Comparison of ENCODE assay signal across 20 cellular contexts in genomic region chr15:85021409-85021808, GRCh38. TPM values are rescaled to one million over a fixed set of nuclear protein-coding genes. Genes with fewer than 3 reads are reported as not detected.
DNase-seq lines count a peak whose midpoint lies in the region; ATAC-seq, FAIRE-seq and TF ChIP-seq lines count a peak whose summit lies in the region.
"Had no signal": no experiment of that assay in that cellular context is flagged by ENCODE, and none has a peak within 500 bp of the region (broad histone marks: within the 10 kb centered on the region; RNA-seq: fewer than 3 reads in every experiment).

No MANE protein-coding gene starts in this region.

- H3K9ac ChIP-seq in HepG2 (ENCODE audit: insufficient read depth, low read depth, low read length) (no peak overlapping the region), K562 (ENCODE audit: insufficient read depth in 1 of 2, low read depth in 2 of 2, low read length in 2 of 2) (no peak overlapping the region)
- H3K9ac ChIP-seq: BLaER1 treated with 17β-estradiol and CSF1 and Interleukin-3, amounts not matched to agents 10 nM and 100 nM had no signal

- H3K4me3 ChIP-seq in HepG2 (replicated peaks in 1 of 3; ENCODE audit: insufficient read depth in 1 of 3, low read depth in 2 of 3, low read length in 3 of 3) (no peak overlapping the region), right lobe of liver (no peak overlapping the region), K562 (no peak overlapping the region)
- H3K4me3 ChIP-seq: A549; BLaER1 treated with 17β-estradiol and CSF1 and Interleukin-3, amounts not matched to agents 10 nM and 100 nM had no signal

- 99% methylated on average over 3 of the region's 3 CpGs for WGBS in HepG2 (ENCODE audit: low lambda C conversion rate)
- WGBS in right lobe of liver (ENCODE audit: insufficient coverage, low coverage, low lambda C conversion rate, missing lambda C conversion rate), result 75% methylated on average over 3 of the region's 3 CpGs
- WGBS in K562 (ENCODE audit: insufficient coverage, low coverage, missing lambda C conversion rate), result 72% methylated on average over 3 of the region's 3 CpGs

- TF ChIP-seq RAD21 in HepG2 (CRISPR knock-in tag; IDR thresholded peaks at IDR 0.05) (no peak), K562 (CRISPR knock-in tag; conservative IDR thresholded peaks at IDR 0.05 in 1 of 2, IDR thresholded peaks at IDR 0.05 in 1 of 2) (no peak)

- TF ChIP-seq EP300 in HepG2 (IDR thresholded peaks at IDR 0.05; ENCODE audit: low read depth in 2 of 2, low read length in 2 of 2), result no peak
- TF ChIP-seq EP300 in HepG2 (CRISPR knock-in tag; IDR thresholded peaks at IDR 0.05; ENCODE audit: borderline replicate concordance), result no peak
- TF ChIP-seq EP300 in K562 (IDR thresholded peaks at IDR 0.05; ENCODE audit: low read length), result no peak

- no peaks in the 10 kb centered on the region; the same call in 1 of the 2 replicates for H4K20me1 ChIP-seq in HepG2 (ENCODE audit: insufficient read depth, low read length)
- H4K20me1 ChIP-seq in K562 (replicated peaks; ENCODE audit: control insufficient read depth, insufficient read depth, low read length), result peaks cover 19% of the 10 kb centered on the region

- no peaks in the 10 kb centered on the region for H3K9me3 ChIP-seq in HepG2 (ENCODE audit: low read length)
- H3K9me3 ChIP-seq in right lobe of liver, result no peaks in the 10 kb centered on the region
- no peaks in the 10 kb centered on the region for H3K9me3 ChIP-seq in K562 (replicated peaks; ENCODE audit: control insufficient read depth, insufficient read depth, low read depth, low read length)
- H3K9me3 ChIP-seq: A549; BLaER1 treated with 17β-estradiol and CSF1 and Interleukin-3, amounts not matched to agents 10 nM and 100 nM; Caco-2 had no signal

- H3K36me3 ChIP-seq in HepG2 (replicated peaks in 1 of 2; ENCODE audit: control insufficient read depth in 1 of 2, insufficient read depth in 2 of 2, low read length in 2 of 2), result no peaks in the 10 kb centered on the region
- H3K36me3 ChIP-seq in right lobe of liver, result no peaks in the 10 kb centered on the region
- no peaks in the 10 kb centered on the region; the same call in 2 of the 3 replicates for H3K36me3 ChIP-seq in K562 (ENCODE audit: control insufficient read depth, insufficient read depth, low read length)
- H3K36me3 ChIP-seq: BLaER1 treated with 17β-estradiol and CSF1 and Interleukin-3, amounts not matched to agents 10 nM and 100 nM had no signal

- no peak overlapping the region for H3K4me2 ChIP-seq in HepG2 (ENCODE audit: low read depth, low read length)
- H3K4me2 ChIP-seq in K562 (ENCODE audit: insufficient read depth, low read length), result no peak overlapping the region
- H3K4me2 ChIP-seq: A549; BLaER1 treated with 17β-estradiol and CSF1 and Interleukin-3, amounts not matched to agents 10 nM and 100 nM had no signal

- DNase-seq in HepG2 (ENCODE audit: low spot score), result no peak
- no peak for DNase-seq in right lobe of liver
- no peak for DNase-seq in K562 (ENCODE audit: extremely low read depth in 1 of 4, low spot score in 3 of 4)
- DNase-seq in NCI-H2196 (lab: John Stamatoyannopoulos, UW; ENCODE audit: unreplicated experiment), result no peak
- DNase-seq: AML-193; Caco-2; Calu3; CD4-positive, alpha-beta T cell; CD8-positive, alpha-beta T cell; DMS79 treated with DMSO at 0.1 percent for 48 hours; GF-D8 had no signal

- intact Hi-C loops in HepG2 (cut with micrococcal nuclease; ENCODE audit: unreplicated experiment) (no loop called here), right lobe of liver (cut with DNase I) (no loop called here), K562 (cut with micrococcal nuclease) (no loop called here)

- in situ Hi-C loops in HepG2 (cut with HindIII; ENCODE audit: extremely low pct_ligation_motif_present, low pct_unique_long_range_greater_than_20kb) (no loop called here), K562 (cut with MboI) (no loop called here)

- H3K27ac ChIP-seq in HepG2 (ENCODE audit: extremely low read length, insufficient read depth, low read length), result no peak overlapping the region
- no peak overlapping the region for H3K27ac ChIP-seq in right lobe of liver
- H3K27ac ChIP-seq in K562 (ENCODE audit: extremely low read depth, low read depth, low read length), result no peak overlapping the region
- H3K27ac ChIP-seq: 22Rv1; A549; BLaER1 treated with 17β-estradiol and CSF1 and Interleukin-3, amounts not matched to agents 10 nM and 100 nM; C4-2B had no signal

- CTCF ChIA-PET in HepG2 (lab: Yijun Ruan, JAX; ENCODE audit: low intra/inter-chr PET ratio, low total read pairs) (no interaction called here), K562 (lab: Yijun Ruan, JAX; ENCODE audit: low intra/inter-chr PET ratio) (no interaction called here)

- H2AFZ ChIP-seq in HepG2 (ENCODE audit: low read length), result no peak overlapping the region
- no peak overlapping the region for H2AFZ ChIP-seq in K562 (ENCODE audit: low read depth, low read length)

- H3K9me1 ChIP-seq in K562 (ENCODE audit: control insufficient read depth, insufficient read depth, low read length), result no peaks in the 10 kb centered on the region

- POLR2A ChIA-PET in HepG2 (lab: Yijun Ruan, JAX), result interaction anchor here (0.7 kb wide), 1 partner anchor 306 kb away, joined by 3 read pairs; the partner anchor contains the start of gene SEC11A
- POLR2A ChIA-PET in K562 (lab: Yijun Ruan, JAX), result interaction anchor here (1.0 to 2.9 kb wide), 5 partner anchors 8 to 23 kb away, joined by 4 to 7 read pairs (median 6); no protein-coding TSS in a partner anchor

- H3K4me1 ChIP-seq in HepG2 (ENCODE audit: insufficient read depth, low read length), result peaks cover 39% of the 10 kb centered on the region
- H3K4me1 ChIP-seq in right lobe of liver, result peaks cover 0 to 42% (median 18%) of the 10 kb centered on the region in 4 donors
- peaks cover 20 to 26% of the 10 kb centered on the region in 2 experiments; a peak in 4 of 5 replicates for H3K4me1 ChIP-seq in K562 (replicated peaks in 1 of 2; ENCODE audit: control insufficient read depth in 2 of 2, insufficient read depth in 2 of 2, low read length in 2 of 2)

- no peak for ATAC-seq in HepG2
- ATAC-seq in right lobe of liver, result no peak
- no peak for ATAC-seq in K562
- ATAC-seq in HG03159 (IDR thresholded peaks at IDR 0.05; ENCODE audit: unreplicated experiment), result no peak
- ATAC-seq: A549; CD8-positive, alpha-beta T cell had no signal

- BruUV-seq in HepG2 (replicated peaks; lab: Mats Ljungman, UMichigan) (no TSS peak), K562 (replicated peaks; lab: Mats Ljungman, UMichigan) (no TSS peak)

- H3K79me2 ChIP-seq in HepG2 (ENCODE audit: insufficient read depth, low read length) (peaks cover 86% of the 10 kb centered on the region), K562 (ENCODE audit: control insufficient read depth, insufficient read depth, low read length) (peaks cover 83% of the 10 kb centered on the region)

- TF ChIP-seq POLR2A in HepG2 (IDR thresholded peaks at IDR 0.05; ENCODE audit: insufficient read depth in 1 of 2, low read depth in 2 of 2, low read length in 2 of 2) (no peak), right lobe of liver (IDR thresholded peaks at IDR 0.05) (no peak), K562 (conservative IDR thresholded peaks at IDR 0.05) (no peak)

- TF ChIP-seq CTCF in HepG2 (CRISPR knock-in tag; IDR thresholded peaks at IDR 0.05) (no peak), right lobe of liver (IDR thresholded peaks at IDR 0.05) (no peak), K562 (IDR thresholded peaks at IDR 0.05 in 2 of 3, conservative IDR thresholded peaks at IDR 0.05 in 1 of 3; ENCODE audit: insufficient read depth in 2 of 3, low read depth in 1 of 3, low read length in 3 of 3) (no peak)

- FAIRE-seq in HepG2 (lab: Jason Lieb, UNC), result no peak
- FAIRE-seq in K562 (lab: Jason Lieb, UNC), result no peak
- FAIRE-seq: A549, D721Med, G401.6, GM12891, GM19239 had no signal

- H3K27me3 ChIP-seq in HepG2 (ENCODE audit: control insufficient read depth in 1 of 2, insufficient read depth in 2 of 2, low read length in 2 of 2) (no peaks in the 10 kb centered on the region), right lobe of liver (no peaks in the 10 kb centered on the region), K562 (ENCODE audit: control insufficient read depth in 2 of 2, insufficient read depth in 2 of 2, low read length in 2 of 2) (no peaks in the 10 kb centered on the region)
- H3K27me3 ChIP-seq: BLaER1 treated with 17β-estradiol and CSF1 and Interleukin-3, amounts not matched to agents 10 nM and 100 nM had no signal

RNA-seq across cellular contexts. Expression of gene PDE8A, which starts 39.8 kb away (rescaled TPM):
- total RNA-seq in HepG2 (2016; rRNA removed; fragmentation: Illumina TruSeq; extraction: Trizol), result 24.2 and 26.3 TPM in 2 replicates
- 46.8 and 50.2 TPM in 2 replicates for total RNA-seq in HepG2 (2016; cell fraction: cytosol; rRNA removed; fragmentation: Illumina TruSeq; extraction: Trizol; ENCODE audit: low read depth)
- 22.6 and 26.8 TPM in 2 replicates for total RNA-seq in HepG2 (2016; cell fraction: insoluble cytoplasmic fraction; rRNA removed; fragmentation: Illumina TruSeq; extraction: Trizol)
- total RNA-seq in HepG2 (2016; cell fraction: membrane; rRNA removed; fragmentation: Illumina TruSeq; extraction: Trizol), result 33.9 and 39.4 TPM in 2 replicates
- total RNA-seq in HepG2 (2016; cell fraction: nucleus; rRNA removed; fragmentation: Illumina TruSeq; extraction: Trizol), result 46.0 and 49.4 TPM in 2 replicates
- 41.2 and 48.5 TPM in 2 replicates for polyA plus RNA-seq in HepG2 (2011; rRNA removed)
- 18.2 and 27.4 TPM in 2 replicates for polyA plus RNA-seq in HepG2 (2011; cell fraction: cytosol; rRNA removed)
- 67.4 and 75.3 TPM in 2 replicates for polyA plus RNA-seq in HepG2 (2011; cell fraction: nucleus; rRNA removed)
- polyA plus RNA-seq in HepG2 (2012), result 25.2 and 25.7 TPM in 2 replicates
- polyA plus RNA-seq in HepG2 (2016; cell fraction: cytosol; fragmentation: Illumina TruSeq; extraction: Trizol; ENCODE audit: low read depth), result 4.8 and 5.1 TPM in 2 replicates
- 22.3 and 24.1 TPM in 2 replicates for polyA plus RNA-seq in HepG2 (2016; cell fraction: insoluble cytoplasmic fraction; fragmentation: Illumina TruSeq; extraction: Trizol; ENCODE audit: low read depth)
- polyA plus RNA-seq in HepG2 (2016; cell fraction: membrane; fragmentation: Illumina TruSeq; extraction: Trizol; ENCODE audit: low read depth), result 14.2 and 15.0 TPM in 2 replicates
- polyA plus RNA-seq in HepG2 (2016; cell fraction: nucleus; fragmentation: Illumina TruSeq; extraction: Trizol; ENCODE audit: insufficient read depth, low read depth), result 82.8 and 84.3 TPM in 2 replicates
- polyA minus RNA-seq in HepG2 (2011; rRNA and poly(A)+ RNA removed; ENCODE audit: low replicate concordance), result 27.2 and 64.4 TPM in 2 replicates
- 24.8 and 25.2 TPM in 2 replicates for polyA minus RNA-seq in HepG2 (2011; cell fraction: cytosol; rRNA and poly(A)+ RNA removed)
- 124 and 137 TPM in 2 replicates for polyA minus RNA-seq in HepG2 (2011; cell fraction: nucleus; rRNA and poly(A)+ RNA removed)
- total RNA-seq in right lobe of liver, result 10 to 100 TPM; 32.7 to 40.5 (median 37.4) TPM
- 146 and 283 TPM in 2 replicates for total RNA-seq in K562 (2011; cell fraction: chromatin; rRNA removed; ENCODE audit: low replicate concordance)
- total RNA-seq in K562 (2011; cell fraction: nucleolus; rRNA removed), result 42.5 and 64.0 TPM in 2 replicates
- total RNA-seq in K562 (2011; cell fraction: nucleoplasm; rRNA removed), result 102 and 103 TPM in 2 replicates
- total RNA-seq in K562 (2014; rRNA removed), result 16.8 and 17.6 TPM in 2 replicates
- total RNA-seq in K562 (2014; rRNA removed; fragmentation: Illumina TruSeq; extraction: Trizol), result 20.5 and 25.5 TPM in 2 replicates
- 19.8 and 22.3 TPM in 2 replicates for total RNA-seq in K562 (2015; rRNA removed; fragmentation: Illumina TruSeq; extraction: Trizol)
- 19.8 and 20.9 TPM in 2 replicates for total RNA-seq in K562 (2021)
- 37.1 and 40.3 TPM in 2 replicates for polyA plus RNA-seq in K562 (2011; rRNA removed)
- polyA plus RNA-seq in K562 (2011; cell fraction: cytosol; rRNA removed), result 11.1 and 16.1 TPM in 2 replicates
- 76.0 and 83.4 TPM in 2 replicates for polyA plus RNA-seq in K562 (2011; cell fraction: nucleus; rRNA removed)
- polyA plus RNA-seq in K562 (2012), result 11.8 and 13.9 TPM in 2 replicates
- 23.7 and 26.4 TPM in 2 replicates for polyA plus RNA-seq in K562 (2014; fragmentation: Illumina TruSeq; extraction: Trizol)
- polyA plus RNA-seq in K562 (2014; fragmentation: Nextera tagmentation; extraction: Ambion mirVana), result 1 to 10 TPM; 5.9 to 7.9 TPM
- 21.0 and 24.4 TPM in 2 replicates for polyA plus RNA-seq in K562 (2014; rRNA removed)
- 52.2 and 52.6 TPM in 2 replicates for polyA minus RNA-seq in K562 (2011; rRNA and poly(A)+ RNA removed)
- polyA minus RNA-seq in K562 (2011; cell fraction: cytosol; rRNA and poly(A)+ RNA removed), result 11.0 and 19.1 TPM in 2 replicates
- 34.6 and 64.8 TPM in 2 replicates for polyA minus RNA-seq in K562 (2011; cell fraction: nucleus; rRNA and poly(A)+ RNA removed)

Comparison
In these comparisons a context has a peak if more than half of its experiments do, and no peak if none do; other contexts are left out.
1. Of the 241 proteins assayed by ChIP-seq in both HepG2 and K562: peak only in HepG2: none; only in K562: none; in both: ZNF12; in neither: 240.